2 cellular contexts compared by ENCODE assay signal in genomic region chr5:103258957-103259704, GRCh38.
TF ChIP-seq lines count a peak whose summit lies in the region.

No MANE protein-coding gene starts in this region.

TF ChIP-seq in HEK293, 187 proteins besides CTCF, POLR2A, EP300 and RAD21 (continued from another document and continues in another):
- TF ChIP-seq PATZ1 (tag by site-specific recombination; IDR thresholded peaks at IDR 0.05) (peak; percentile 74; the same call in 1 of the 2 replicates), ZNF24 (tag by site-specific recombination; IDR thresholded peaks at IDR 0.05) (peak; percentile 61; the same call in 1 of the 2 replicates), SCRT1 (tag by site-specific recombination; IDR thresholded peaks at IDR 0.05; ENCODE audit: borderline replicate concordance) (no peak), SP7 (tag by site-specific recombination; IDR thresholded peaks at IDR 0.05) (peak; percentile 42), ZNF280C (tag by site-specific recombination; IDR thresholded peaks at IDR 0.05) (no peak), ZNF768 (tag by site-specific recombination; IDR thresholded peaks at IDR 0.05) (no peak), ZNF580 (tag by site-specific recombination; IDR thresholded peaks at IDR 0.05) (0 out of 2 replicates have a peak, but pooled peaks have one; percentile 12), BCL11A (tag by site-specific recombination; IDR thresholded peaks at IDR 0.05; ENCODE audit: low read depth) (0 out of 2 replicates have a peak, but pooled peaks have one; percentile 14), ZSCAN16 (tag by site-specific recombination; IDR thresholded peaks at IDR 0.05) (no peak), TRIM28 (IDR thresholded peaks at IDR 0.05; ENCODE audit: borderline replicate concordance, low read length) (no peak), HOXC10 (CRISPR knock-in tag; IDR thresholded peaks at IDR 0.05) (no peak), KLF9 (tag by site-specific recombination; IDR thresholded peaks at IDR 0.05; ENCODE audit: low read depth) (peak; percentile 68), ZBTB26 (tag by site-specific recombination; optimal IDR thresholded peaks at IDR 0.05) (peak; percentile 96), YY2 (tag by site-specific recombination; IDR thresholded peaks at IDR 0.05) (no peak), ZNF548 (tag by site-specific recombination; IDR thresholded peaks at IDR 0.05) (no peak), ZBTB10 (tag by site-specific recombination; IDR thresholded peaks at IDR 0.05) (no peak; the same call in none of the 2 replicates)

TF ChIP-seq in GM12878, 131 proteins besides CTCF, POLR2A, EP300 and RAD21 (continued from another document):
- TF ChIP-seq CBX5 (IDR thresholded peaks at IDR 0.05; ENCODE audit: low read depth) = peak; percentile 56; the same call in 1 of the 2 replicates
- TF ChIP-seq WRNIP1 (IDR thresholded peaks at IDR 0.05; ENCODE audit: borderline replicate concordance, low read depth, low read length) = no peak
- TF ChIP-seq PAX5 (IDR thresholded peaks at IDR 0.05; ENCODE audit: borderline replicate concordance, low read depth, low read length) = no peak
- TF ChIP-seq TAF1 (IDR thresholded peaks at IDR 0.05; ENCODE audit: borderline replicate concordance, low read depth, low read length) = no peak
- no peak for TF ChIP-seq ATF2 (IDR thresholded peaks at IDR 0.05; ENCODE audit: low read length)
- peak; percentile 40 for TF ChIP-seq MAX (IDR thresholded peaks at IDR 0.05; ENCODE audit: low read depth, low read length)
- TF ChIP-seq STAT3 (IDR thresholded peaks at IDR 0.05; ENCODE audit: low read depth, low read length) = no peak
- no peak for TF ChIP-seq TARDBP (IDR thresholded peaks at IDR 0.05; ENCODE audit: borderline replicate concordance)
- no peak for TF ChIP-seq PAX8 (IDR thresholded peaks at IDR 0.05)
- no peak for TF ChIP-seq NFXL1 (IDR thresholded peaks at IDR 0.05; ENCODE audit: borderline replicate concordance)
- no peak for TF ChIP-seq IRF3 (IDR thresholded peaks at IDR 0.05)
- TF ChIP-seq IKZF1 (conservative IDR thresholded peaks at IDR 0.05) = peak; percentile 70
- TF ChIP-seq ASH2L (IDR thresholded peaks at IDR 0.05; ENCODE audit: borderline replicate concordance, low read depth) = 0 out of 2 replicates have a peak, but pooled peaks have one; percentile 59
- no peak for TF ChIP-seq EZH2 (IDR thresholded peaks at IDR 0.05; ENCODE audit: borderline replicate concordance, control insufficient read depth, low read depth, low read length)
- no peak for TF ChIP-seq MXI1 (IDR thresholded peaks at IDR 0.05; ENCODE audit: low read depth, low read length)
- TF ChIP-seq SUZ12 (IDR thresholded peaks at IDR 0.05; ENCODE audit: unreplicated experiment) = no peak
- 0 out of 2 replicates have a peak, but pooled peaks have one; percentile 24 for TF ChIP-seq EED (IDR thresholded peaks at IDR 0.05; ENCODE audit: low read depth)
- TF ChIP-seq USF2 (IDR thresholded peaks at IDR 0.05; ENCODE audit: borderline replicate concordance, low read depth, low read length) = no peak
- no peak for TF ChIP-seq CEBPZ (IDR thresholded peaks at IDR 0.05; ENCODE audit: low read depth, low read length)
- no peak for TF ChIP-seq REST (IDR thresholded peaks at IDR 0.05; ENCODE audit: low read depth, low read length)
- no peak for TF ChIP-seq ATF3 (IDR thresholded peaks at IDR 0.05; ENCODE audit: borderline replicate concordance, extremely low read depth, low read depth, low read length)
- peak; percentile 77; the same call in 1 of the 2 replicates for TF ChIP-seq BACH1 (IDR thresholded peaks at IDR 0.05; ENCODE audit: borderline replicate concordance)
- TF ChIP-seq POLR2AphosphoS2 (IDR thresholded peaks at IDR 0.05; ENCODE audit: low read depth, low read length) = no peak
- TF ChIP-seq SMARCA5 (IDR thresholded peaks at IDR 0.05) = 0 out of 2 replicates have a peak, but pooled peaks have one; percentile 52
- TF ChIP-seq IKZF2 (IDR thresholded peaks at IDR 0.05) = peak in 1 of 2 experiments; percentile 3; a peak in 2 of 4 replicates
- peak in 1 of 2 experiments; percentile 78; a peak in 2 of 4 replicates for TF ChIP-seq BHLHE40 (IDR thresholded peaks at IDR 0.05; ENCODE audit: borderline replicate concordance in 1 of 2, low read depth in 2 of 2, low read length in 1 of 2)
- TF ChIP-seq KLF5 (IDR thresholded peaks at IDR 0.05; ENCODE audit: partially characterized antibody) = peak; percentile 45
- no peak; the same call in 1 of the 2 replicates for TF ChIP-seq ZNF217 (IDR thresholded peaks at IDR 0.05)
- no peak for TF ChIP-seq FOXM1 (IDR thresholded peaks at IDR 0.05; ENCODE audit: low read depth, low read length)
- no peak for TF ChIP-seq ETV6 (conservative IDR thresholded peaks at IDR 0.05 in 1 of 2, IDR thresholded peaks at IDR 0.05 in 1 of 2; ENCODE audit: borderline replicate concordance in 1 of 2, low read depth in 1 of 2)
- TF ChIP-seq BCLAF1 (IDR thresholded peaks at IDR 0.05) = no peak
- TF ChIP-seq BMI1 (IDR thresholded peaks at IDR 0.05; ENCODE audit: borderline replicate concordance) = no peak
- peak; percentile 72 for TF ChIP-seq DPF2 (IDR thresholded peaks at IDR 0.05)
- TF ChIP-seq LARP7 (IDR thresholded peaks at IDR 0.05) = peak; percentile 31; the same call in 1 of the 2 replicates
- peak; percentile 90 for TF ChIP-seq GATAD2B (conservative IDR thresholded peaks at IDR 0.05; ENCODE audit: low read depth)
- TF ChIP-seq JUNB (IDR thresholded peaks at IDR 0.05) = no peak
- no peak for TF ChIP-seq ZSCAN29 (IDR thresholded peaks at IDR 0.05)
- TF ChIP-seq EGR1 (IDR thresholded peaks at IDR 0.05; ENCODE audit: borderline replicate concordance in 1 of 2, low read depth in 2 of 2, low read length in 2 of 2) = peak; percentile 66 to 97
- TF ChIP-seq CEBPB (IDR thresholded peaks at IDR 0.05; ENCODE audit: borderline replicate concordance in 1 of 2, low read depth in 2 of 2, low read length in 2 of 2) = no peak
